ENCODE assay signal across 8 cellular contexts in genomic region chr20:36465109-36466080, GRCh38.
DNase-seq lines count a peak whose midpoint lies in the region; ATAC-seq, FAIRE-seq and TF ChIP-seq lines count a peak whose summit lies in the region.

No MANE protein-coding gene starts in this region.

- H4K20me1 ChIP-seq in MM.1S (ENCODE audit: insufficient read depth, low read length) (no peaks in the 10 kb centered on the region), H1 (replicated peaks in 1 of 2; ENCODE audit: control insufficient read depth in 1 of 2, insufficient read depth in 2 of 2, low read length in 2 of 2) (peaks cover 28 to 33% of the 10 kb centered on the region in 2 experiments)

- TF ChIP-seq POLR2A in H1 (IDR thresholded peaks at IDR 0.05; ENCODE audit: control extremely low read depth in 1 of 2, low read depth in 2 of 2, low read length in 2 of 2) (no peak), uterus (IDR thresholded peaks at IDR 0.05) (peak; percentile 40 to 54)

- H3K23ac ChIP-seq in H1 (ENCODE audit: insufficient read length) = no peak overlapping the region

- peak overlapping the region; percentile 70 to 96 (median 91) for H3K27ac Mint-ChIP-seq in CD8-positive, alpha-beta memory T cell
- peak overlapping the region; percentile 94 for H3K27ac Mint-ChIP-seq in activated CD4-positive, alpha-beta memory T cell treated with anti-CD3 and anti-CD28 coated beads, Interleukin-2, amount 10 ng/mL, durations not matched to agents 7 days and 5 days
- H3K27ac Mint-ChIP-seq in natural killer cell = peak overlapping the region; percentile 73 to 80

- H2BK5ac ChIP-seq in H1 (ENCODE audit: low read depth, low read length) = no peak overlapping the region

- intact Hi-C loops in natural killer cell (cut with micrococcal nuclease) = loop anchor here (10.0 kb wide), 1 partner anchor 1059 kb away; the partner anchor contains the start of genes BLCAP and NNAT
- intact Hi-C loops in uterus (cut with DNase I; ENCODE audit: low total_unique reads) = no loop called here

- no peak overlapping the region for H2BK20ac ChIP-seq in H1 (ENCODE audit: low read length)

- H2AK5ac ChIP-seq in H1 (ENCODE audit: low read depth, low read length) = no peak overlapping the region

- H3K36me3 Mint-ChIP-seq in CD8-positive, alpha-beta memory T cell = peaks cover 0 to 2% (median 2%) of the 10 kb centered on the region in 3 donors
- peaks cover 6% of the 10 kb centered on the region for H3K36me3 Mint-ChIP-seq in activated CD4-positive, alpha-beta memory T cell treated with anti-CD3 and anti-CD28 coated beads, Interleukin-2, amount 10 ng/mL, durations not matched to agents 7 days and 5 days (ENCODE audit: low read depth)
- no peaks in the 10 kb centered on the region for H3K36me3 Mint-ChIP-seq in natural killer cell

- H3K4me1 ChIP-seq in CD8-positive, alpha-beta memory T cell (ENCODE audit: insufficient read depth, low read length) = peaks cover 75% of the 10 kb centered on the region
- H3K4me1 ChIP-seq in MM.1S (ENCODE audit: low read length) (peaks cover 54% of the 10 kb centered on the region), H1 (replicated peaks in 1 of 4; ENCODE audit: control insufficient read depth in 3 of 4, insufficient read depth in 4 of 4, low read length in 3 of 4) (peaks cover 10 to 33% (median 18%) of the 10 kb centered on the region in 4 experiments), uterus (peaks cover 6 to 14% of the 10 kb centered on the region in 2 donors)

- DNase-seq in CD8-positive, alpha-beta memory T cell = no peak
- peak; percentile 23 for DNase-seq in MM.1S
- peak; percentile 63 for DNase-seq in activated CD4-positive, alpha-beta memory T cell treated with anti-CD3 and anti-CD28 coated beads, Interleukin-2, amount 10 ng/mL, durations not matched to agents 7 days and 5 days
- no peak for DNase-seq in H1 (ENCODE audit: low read depth in 1 of 2, low spot score in 2 of 2)
- DNase-seq in natural killer cell = no peak
- DNase-seq in uterus = peak; percentile 72 to 80
- DNase-seq in NCI-H524 (lab: John Stamatoyannopoulos, UW) = no peak

- no peak overlapping the region for H2BK120ac ChIP-seq in H1 (replicated peaks; ENCODE audit: low read depth, low read length)

- no peaks in the 10 kb centered on the region for H3K27me3 ChIP-seq in CD8-positive, alpha-beta memory T cell (ENCODE audit: insufficient read depth, low read length, poor library complexity, severe bottlenecking)
- H3K27me3 ChIP-seq in MM.1S (replicated peaks; ENCODE audit: insufficient read depth, low read length) = no peaks in the 10 kb centered on the region
- no peaks in the 10 kb centered on the region; a peak in 1 of 7 replicates for H3K27me3 ChIP-seq in H1 (replicated peaks in 1 of 4; ENCODE audit: control insufficient read depth in 3 of 4, extremely low read depth in 1 of 4, insufficient read depth in 3 of 4, low read length in 3 of 4)
- no peaks in the 10 kb centered on the region for H3K27me3 ChIP-seq in uterus

- H3K36me3 ChIP-seq in CD8-positive, alpha-beta memory T cell (ENCODE audit: insufficient read depth, low read length) = no peaks in the 10 kb centered on the region
- H3K36me3 ChIP-seq in MM.1S (replicated peaks; ENCODE audit: insufficient read depth, low read length) (no peaks in the 10 kb centered on the region), H1 (ENCODE audit: control insufficient read depth in 2 of 4, insufficient read depth in 4 of 4, low read length in 3 of 4) (no peaks in the 10 kb centered on the region), uterus (no peaks in the 10 kb centered on the region)

- no peak overlapping the region for H2BK12ac ChIP-seq in H1 (ENCODE audit: low read depth, low read length)

- H3K4ac ChIP-seq in H1 (replicated peaks; ENCODE audit: insufficient read length, low read depth, low read length) = no peak overlapping the region

- TF ChIP-seq CTCF in MM.1S (IDR thresholded peaks at IDR 0.05; ENCODE audit: low read length) (no peak), H1 (IDR thresholded peaks at IDR 0.05; ENCODE audit: control extremely low read depth in 1 of 3, insufficient read depth in 1 of 3, low read depth in 1 of 3, low read length in 3 of 3) (no peak), natural killer cell (IDR thresholded peaks at IDR 0.05) (no peak), uterus (IDR thresholded peaks at IDR 0.05) (no peak)

- no peak overlapping the region for H3K14ac ChIP-seq in H1 (ENCODE audit: insufficient read length)

- H3K9me3 Mint-ChIP-seq in CD8-positive, alpha-beta memory T cell = no peaks in the 10 kb centered on the region
- no peaks in the 10 kb centered on the region for H3K9me3 Mint-ChIP-seq in activated CD4-positive, alpha-beta memory T cell treated with anti-CD3 and anti-CD28 coated beads, Interleukin-2, amount 10 ng/mL, durations not matched to agents 7 days and 5 days
- no peaks in the 10 kb centered on the region for H3K9me3 Mint-ChIP-seq in natural killer cell

- CTCF ChIA-PET in CD8-positive, alpha-beta memory T cell (lab: Charles Lee) = interaction anchor here (1.7 to 4.0 kb wide), 2 partner anchors 26 to 140 kb away, joined by 5 to 14 read pairs; partner anchors contain the start of gene RAB5IF
- CTCF ChIA-PET in activated CD4-positive, alpha-beta memory T cell treated with anti-CD3 and anti-CD28 coated beads, Interleukin-2, amount 10 ng/mL, durations not matched to agents 7 days and 5 days (lab: Charles Lee) = interaction anchor here (0.7 to 2.2 kb wide), 13 partner anchors 7 to 1089 kb away, joined by 3 to 21 read pairs (median 4); partner anchors contain the start of genes RAB5IF and SLA2
- CTCF ChIA-PET in H1 (lab: Charles Lee; ENCODE audit: partially characterized antibody) = interaction anchor here (0.5 to 5.7 kb wide), 6 partner anchors 11 to 1823 kb away, joined by 3 to 28 read pairs (median 6); no protein-coding TSS in a partner anchor

- TF ChIP-seq RAD21 in H1 (IDR thresholded peaks at IDR 0.05 in 1 of 2, conservative IDR thresholded peaks at IDR 0.05 in 1 of 2; ENCODE audit: low read depth in 2 of 2, low read length in 2 of 2) = no peak

- H3K18ac ChIP-seq in H1 (ENCODE audit: extremely low read depth, low read length) = peak overlapping the region; percentile 15

- H2AFZ ChIP-seq in MM.1S (ENCODE audit: low read length) (no peak overlapping the region), H1 (ENCODE audit: low read length) (no peak overlapping the region)

- POLR2A ChIA-PET in CD8-positive, alpha-beta memory T cell (lab: Charles Lee) = interaction anchor here (0.6 to 1.0 kb wide), 3 partner anchors 12 to 108 kb away, joined by 3 read pairs; no protein-coding TSS in a partner anchor
- POLR2A ChIA-PET in activated CD4-positive, alpha-beta memory T cell treated with anti-CD3 and anti-CD28 coated beads, Interleukin-2, amount 10 ng/mL, durations not matched to agents 7 days and 5 days (lab: Charles Lee) = interaction anchor here (0.6 to 3.2 kb wide), 16 partner anchors 8 to 1568 kb away, joined by 3 to 20 read pairs (median 4); partner anchors contain the start of genes RAB5IF, RBL1, RBM39 and RPRD1B
- POLR2A ChIA-PET in H1 (lab: Charles Lee; ENCODE audit: partially characterized antibody) = interaction anchor here (0.7 to 1.7 kb wide), 7 partner anchors 8 to 22 kb away, joined by 3 to 4 read pairs (median 4); no protein-coding TSS in a partner anchor

- no peak for TF ChIP-seq EP300 in H1 (IDR thresholded peaks at IDR 0.05; ENCODE audit: borderline replicate concordance in 1 of 2, low read depth in 2 of 2, low read length in 2 of 2)

- H4K5ac ChIP-seq in H1 (ENCODE audit: insufficient read length, low read depth, low read length) = no peak overlapping the region

- FAIRE-seq in H1 (lab: Jason Lieb, UNC) = no peak

- H3K9me2 ChIP-seq in MM.1S (replicated peaks; ENCODE audit: insufficient read depth, low read length) = no peaks in the 10 kb centered on the region

- H3K4me3 Mint-ChIP-seq in CD8-positive, alpha-beta memory T cell = peak overlapping the region; percentile 45 to 85 (median 61)
- H3K4me3 Mint-ChIP-seq in activated CD4-positive, alpha-beta memory T cell treated with anti-CD3 and anti-CD28 coated beads, Interleukin-2, amount 10 ng/mL, durations not matched to agents 7 days and 5 days = peak overlapping the region; percentile 64
- H3K4me3 Mint-ChIP-seq in natural killer cell = peak overlapping the region; percentile 41

- no peak overlapping the region for H2BK15ac ChIP-seq in H1 (ENCODE audit: low read length)

- H3K23me2 ChIP-seq in H1 (ENCODE audit: low read depth, low read length) = peaks cover 7% of the 10 kb centered on the region

- no peak overlapping the region for H3K4me3 ChIP-seq in CD8-positive, alpha-beta memory T cell (ENCODE audit: low read length)
- H3K4me3 ChIP-seq in MM.1S (ENCODE audit: low read length) (no peak overlapping the region), H1 (ENCODE audit: extremely low read depth in 1 of 4, insufficient read depth in 2 of 4, low read depth in 3 of 4, low read length in 4 of 4) (peak overlapping the region in 2 of 4 experiments; percentile 1 to 5; a peak in 2 of 8 replicates), uterus (no peak overlapping the region)

- peaks cover 66 to 84% (median 73%) of the 10 kb centered on the region in 3 donors for H3K4me1 Mint-ChIP-seq in CD8-positive, alpha-beta memory T cell
- peaks cover 78% of the 10 kb centered on the region for H3K4me1 Mint-ChIP-seq in activated CD4-positive, alpha-beta memory T cell treated with anti-CD3 and anti-CD28 coated beads, Interleukin-2, amount 10 ng/mL, durations not matched to agents 7 days and 5 days
- peaks cover 69 to 74% of the 10 kb centered on the region in 2 donors for H3K4me1 Mint-ChIP-seq in natural killer cell

- 64% methylated on average over 12 of the region's 12 CpGs; no CpG with 5 or more reads in 1 of the 2 experiments for WGBS in H1 (ENCODE audit: extremely low coverage in 1 of 2, insufficient coverage in 1 of 2, insufficient read length in 1 of 2, insufficient replicate concordance in 2 of 2, low coverage in 1 of 2, low lambda C conversion rate in 2 of 2, missing lambda C conversion rate in 1 of 2), 2 experiments

- H3K79me2 ChIP-seq in MM.1S (ENCODE audit: low read length) (peaks cover 29% of the 10 kb centered on the region), H1 (ENCODE audit: control insufficient read depth in 1 of 2, insufficient read depth in 2 of 2, low read length in 2 of 2) (peaks cover 21 to 75% of the 10 kb centered on the region in 2 experiments)

- no peak overlapping the region for H3K56ac ChIP-seq in H1 (replicated peaks; ENCODE audit: insufficient read length, low read depth, low read length)

- H3K4me2 ChIP-seq in MM.1S (ENCODE audit: low read depth, low read length) (peak overlapping the region; percentile 15; the same call in 1 of the 2 replicates), H1 (ENCODE audit: insufficient read depth in 1 of 2, low read depth in 2 of 2, low read length in 2 of 2) (peak overlapping the region; percentile 27 to 53; a peak in 3 of 4 replicates)

- H3K27me3 Mint-ChIP-seq in CD8-positive, alpha-beta memory T cell = no peaks in the 10 kb centered on the region
- H3K27me3 Mint-ChIP-seq in activated CD4-positive, alpha-beta memory T cell treated with anti-CD3 and anti-CD28 coated beads, Interleukin-2, amount 10 ng/mL, durations not matched to agents 7 days and 5 days = no peaks in the 10 kb centered on the region
- no peaks in the 10 kb centered on the region for H3K27me3 Mint-ChIP-seq in natural killer cell (ENCODE audit: low read depth in 2 of 2)

- H4K8ac ChIP-seq in H1 (ENCODE audit: extremely low read depth, insufficient read depth, low read length) = no peak overlapping the region

- H3K9me3 ChIP-seq in CD8-positive, alpha-beta memory T cell (ENCODE audit: low read length) = no peaks in the 10 kb centered on the region
- H3K9me3 ChIP-seq in MM.1S (replicated peaks; ENCODE audit: insufficient read depth, low read length) (no peaks in the 10 kb centered on the region), H1 (ENCODE audit: insufficient read depth in 2 of 2, low read depth in 1 of 2, low read length in 1 of 2) (no peaks in the 10 kb centered on the region), uterus (no peaks in the 10 kb centered on the region)

- H3K79me1 ChIP-seq in H1 (ENCODE audit: low read depth, low read length) = peaks cover 23% of the 10 kb centered on the region

- no peak overlapping the region for H3K9ac ChIP-seq in MM.1S (ENCODE audit: low read length)
- no peak overlapping the region; a peak in 3 of 7 replicates for H3K9ac ChIP-seq in H1 (replicated peaks in 1 of 4; ENCODE audit: extremely low read depth in 1 of 4, low read depth in 3 of 4, low read length in 3 of 4)

- H4K91ac ChIP-seq in H1 (replicated peaks; ENCODE audit: insufficient read length, low read length) = no peak overlapping the region

- ATAC-seq in natural killer cell (no peak), HG03097 (IDR thresholded peaks at IDR 0.05; ENCODE audit: low FRiP score, unreplicated experiment) (no peak)

- H3K27ac ChIP-seq in CD8-positive, alpha-beta memory T cell (ENCODE audit: low read depth, low read length) = no peak overlapping the region
- no peak overlapping the region for H3K27ac ChIP-seq in MM.1S (ENCODE audit: low read length)
- H3K27ac ChIP-seq in H1 (ENCODE audit: low read depth, low read length) = no peak overlapping the region
- H3K27ac ChIP-seq in uterus = peak overlapping the region; percentile 92 to 94

- H3F3A ChIP-seq in MM.1S (ENCODE audit: insufficient read depth, low read length) = peaks cover 6% of the 10 kb centered on the region; the same call in 1 of the 2 replicates

Comparison
In these comparisons a context has a peak if more than half of its experiments do, and no peak if none do; other contexts are left out.
1. DNase-seq: peak in MM.1S (single experiment), activated CD4-positive, alpha-beta memory T cell treated with anti-CD3 and anti-CD28 coated beads, Interleukin-2, amount 10 ng/mL, durations not matched to agents 7 days and 5 days (single experiment) and uterus (2 of 2); none in CD8-positive, alpha-beta memory T cell (0 of 5), H1 (0 of 2), natural killer cell (single experiment) and NCI-H524 (0 of 2).
2. H3K27ac ChIP-seq: peak in uterus (2 of 2); none in CD8-positive, alpha-beta memory T cell (single experiment), MM.1S (single experiment) and H1 (single experiment).
3. POLR2A ChIP-seq: peak in uterus (2 of 2); none in H1 (0 of 2).
4. Peak in every context shown above with its lines, with median percentiles within 50 percentile points of each other: H3K27ac Mint-ChIP-seq and H3K4me3 Mint-ChIP-seq.